22 cellular contexts compared by ENCODE assay signal in the genomic region with DNA sequence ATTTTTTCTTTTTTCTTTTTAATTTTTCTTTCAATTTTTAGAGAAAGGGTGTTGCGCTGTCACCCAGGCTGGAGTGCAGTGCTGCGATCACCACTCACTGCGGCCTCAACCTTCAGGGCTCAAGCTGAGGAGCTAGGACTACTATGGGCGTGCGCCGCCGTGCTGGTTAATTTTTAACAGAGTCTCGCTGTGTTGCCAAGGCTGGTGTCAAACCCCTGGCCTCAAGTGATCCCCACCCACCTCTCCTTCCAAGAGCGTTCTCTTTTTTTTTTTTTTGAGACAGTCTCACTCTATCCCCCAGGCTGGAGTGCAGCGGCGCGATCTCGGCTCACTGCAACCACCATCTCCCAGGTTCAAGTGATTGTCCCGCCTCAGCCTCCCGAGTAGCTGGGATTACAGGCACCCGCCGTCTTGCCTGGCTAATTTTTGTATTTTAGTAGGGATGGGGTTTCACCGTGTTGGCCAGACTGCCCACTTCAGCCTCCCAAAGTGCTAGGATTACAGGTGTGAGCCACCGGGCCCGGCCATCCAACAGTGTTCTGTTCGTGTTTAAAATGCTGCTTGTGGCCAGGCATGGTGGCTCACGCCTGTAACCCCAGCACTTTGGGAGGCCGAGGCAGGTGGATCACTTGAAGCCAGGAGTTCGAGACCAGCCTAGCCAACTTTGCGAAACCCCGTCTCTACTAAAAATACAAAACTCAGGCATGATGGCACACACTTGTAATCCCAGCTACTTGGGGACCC. TPM values are rescaled to one million over a fixed set of nuclear protein-coding genes. Genes with fewer than 3 reads are reported as not detected.
"Had no signal": no experiment of that assay in that cellular context is flagged by ENCODE, and none has a peak within 500 bp of the region (broad histone marks: within the 10 kb centered on the region; RNA-seq: fewer than 3 reads in every experiment).

No MANE protein-coding gene starts in this region.

- H3K4me3 ChIP-seq: smooth muscle cell had no signal

- H3K27me3 Mint-ChIP-seq: activated CD8-positive, alpha-beta T cell treated with anti-CD3 and anti-CD28 coated beads for 36 hours; activated naive CD8-positive, alpha-beta T cell treated with anti-CD3 and anti-CD28 coated beads, Interleukin-2, amount 10 ng/mL, durations not matched to agents 7 days and 5 days; central memory CD8-positive, alpha-beta T cell; dendritic cell treated with granulocyte-macrophage colony-stimulating factor and Interleukin-4, amounts not matched to agents 40 ng/mL and 50 ng/mL, for 4 days had no signal

- H3K9me3 Mint-ChIP-seq: activated CD8-positive, alpha-beta T cell treated with anti-CD3 and anti-CD28 coated beads for 36 hours; activated naive CD8-positive, alpha-beta T cell treated with anti-CD3 and anti-CD28 coated beads, Interleukin-2, amount 10 ng/mL, durations not matched to agents 7 days and 5 days; central memory CD8-positive, alpha-beta T cell; dendritic cell treated with granulocyte-macrophage colony-stimulating factor and Interleukin-4, amounts not matched to agents 40 ng/mL and 50 ng/mL, for 4 days; natural killer cell had no signal

- H3K36me3 Mint-ChIP-seq: natural killer cell had no signal

- DNase-seq: activated CD8-positive, alpha-beta memory T cell treated with anti-CD3 and anti-CD28 coated beads, Interleukin-2, amount 50 U/mL, for 4 hours; activated CD8-positive, alpha-beta T cell treated with anti-CD3 and anti-CD28 coated beads for 36 hours; activated gamma-delta T cell; activated naive CD8-positive, alpha-beta T cell treated with anti-CD3 and anti-CD28 coated beads, Interleukin-2, amount 10 ng/mL, durations not matched to agents 7 days and 5 days; activated T-cell treated with anti-CD3 and anti-CD28 coated beads, Interleukin-2, amount 50 U/mL, for 48 hours; brain microvascular endothelial cell; effector memory CD4-positive, alpha-beta T cell; foreskin fibroblast; glutamatergic neuron; kidney glomerular epithelial cell; mammary epithelial cell; natural killer cell; right cardiac atrium; stimulated activated CD4-positive, alpha-beta T cell treated with anti-CD3 and anti-CD28 coated beads, Interleukin-4, amount 100 ng/mL, for 4 hours; stimulated activated CD8-positive, alpha-beta memory T cell treated with anti-CD3 and anti-CD28 coated beads, Interleukin-4, amount 100 ng/mL, for 48 hours; stimulated activated naive CD4-positive, alpha-beta T cell treated with Interleukin-2 at 50 U/mL for 16 hours; trophoblast cell had no signal

- H3K27ac Mint-ChIP-seq: activated CD8-positive, alpha-beta T cell treated with anti-CD3 and anti-CD28 coated beads for 36 hours; activated naive CD8-positive, alpha-beta T cell treated with anti-CD3 and anti-CD28 coated beads, Interleukin-2, amount 10 ng/mL, durations not matched to agents 7 days and 5 days; dendritic cell treated with granulocyte-macrophage colony-stimulating factor and Interleukin-4, amounts not matched to agents 40 ng/mL and 50 ng/mL, for 4 days; natural killer cell had no signal

- H3K27me3 ChIP-seq: brain microvascular endothelial cell had no signal

- H3K27ac ChIP-seq: brain microvascular endothelial cell, VCaP had no signal

- H3K4me3 Mint-ChIP-seq: activated CD8-positive, alpha-beta T cell treated with anti-CD3 and anti-CD28 coated beads for 36 hours; activated naive CD8-positive, alpha-beta T cell treated with anti-CD3 and anti-CD28 coated beads, Interleukin-2, amount 10 ng/mL, durations not matched to agents 7 days and 5 days; central memory CD8-positive, alpha-beta T cell; dendritic cell treated with granulocyte-macrophage colony-stimulating factor and Interleukin-4, amounts not matched to agents 40 ng/mL and 50 ng/mL, for 4 days; natural killer cell had no signal

- ATAC-seq: activated CD8-positive, alpha-beta T cell treated with anti-CD3 and anti-CD28 coated beads for 36 hours; natural killer cell; right cardiac atrium; SK-N-SH treated with all-trans-retinoic acid at 6 μM for 48 hours had no signal

- H3K4me1 Mint-ChIP-seq: natural killer cell had no signal

RNA-seq across cellular contexts. Expression of a gene that starts 29.6 kb away (rescaled TPM):
- total RNA-seq: right cardiac atrium had no signal
- polyA plus RNA-seq: right cardiac atrium had no signal
